ENCODE assay signal across 1 cellular context in the genomic region with DNA sequence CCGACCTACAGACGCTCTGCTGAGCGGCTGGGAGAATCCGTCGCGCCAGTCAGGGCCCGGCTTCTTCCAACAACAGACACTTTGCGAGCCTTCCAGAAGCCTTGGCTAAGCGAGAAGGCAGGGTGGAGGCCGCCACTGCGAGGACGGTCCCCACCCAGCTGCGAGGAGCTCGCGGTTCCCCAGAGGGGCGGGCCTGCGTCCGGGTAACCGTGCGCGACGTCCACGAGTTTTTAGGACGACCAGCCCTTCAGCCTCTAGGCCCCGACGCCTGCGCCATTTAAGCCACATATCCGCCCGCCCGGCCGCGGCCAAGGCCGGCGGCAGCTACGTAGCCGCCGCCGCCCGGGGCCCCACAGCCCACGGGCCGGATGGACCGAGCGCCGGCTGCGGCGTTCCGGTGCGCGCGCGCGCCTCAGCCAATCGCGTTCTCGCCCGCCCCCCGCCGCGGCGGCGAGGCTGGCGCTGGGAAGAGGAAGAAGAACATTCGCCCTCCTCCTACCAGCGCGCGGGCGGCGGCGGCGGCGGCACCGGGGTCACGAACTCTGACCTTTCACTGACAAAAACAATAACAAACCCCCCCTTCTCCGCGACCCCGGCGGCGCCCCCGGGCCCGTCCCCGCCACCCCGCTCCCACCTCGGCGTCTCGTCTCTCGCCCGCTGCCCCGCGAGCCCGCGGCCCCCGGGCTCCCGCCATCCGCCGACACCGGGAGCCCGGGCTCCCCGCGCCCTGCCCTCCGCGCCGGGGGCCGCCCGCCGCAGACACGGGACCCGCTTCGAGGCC.
TF ChIP-seq lines count a peak whose summit lies in the region.

A gene (plus strand): TSS at position 479 of the 781 bp plus-strand sequence. CDS start 56,332 bp downstream, outside the sequence.

TF ChIP-seq in HepG2, 621 proteins besides CTCF, POLR2A, EP300 and RAD21 (continued from another document and continues in another):
- TF ChIP-seq, protein P1, sequence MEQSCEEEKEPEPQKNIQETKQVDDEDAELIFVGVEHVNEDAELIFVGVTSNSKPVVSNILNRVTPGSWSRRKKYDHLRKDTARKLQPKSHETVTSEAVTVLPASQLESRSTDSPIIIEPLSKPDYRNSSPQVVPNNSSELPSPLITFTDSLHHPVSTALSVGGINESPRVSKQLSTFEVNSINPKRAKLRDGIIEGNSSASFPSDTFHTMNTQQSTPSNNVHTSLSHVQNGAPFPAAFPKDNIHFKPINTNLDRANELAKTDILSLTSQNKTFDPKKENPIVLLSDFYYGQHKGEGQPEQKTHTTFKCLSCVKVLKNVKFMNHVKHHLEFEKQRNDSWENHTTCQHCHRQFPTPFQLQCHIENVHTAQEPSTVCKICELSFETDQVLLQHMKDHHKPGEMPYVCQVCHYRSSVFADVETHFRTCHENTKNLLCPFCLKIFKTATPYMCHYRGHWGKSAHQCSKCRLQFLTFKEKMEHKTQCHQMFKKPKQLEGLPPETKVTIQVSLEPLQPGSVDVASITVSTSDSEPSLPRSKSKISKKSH (CRISPR knock-in tag; IDR thresholded peaks at IDR 0.05; ENCODE audit: borderline replicate concordance): peak; percentile 46; the same call in 1 of the 2 replicates
- TF ChIP-seq ZSCAN20 (CRISPR knock-in tag; IDR thresholded peaks at IDR 0.05; ENCODE audit: borderline replicate concordance) (no peak), ZNF501 (CRISPR knock-in tag; IDR thresholded peaks at IDR 0.05) (0 out of 2 replicates have a peak, but pooled peaks have one; percentile 19), ZNF510 (CRISPR knock-in tag; IDR thresholded peaks at IDR 0.05; ENCODE audit: low read depth) (no peak), ZNF550 (CRISPR knock-in tag; IDR thresholded peaks at IDR 0.05; ENCODE audit: borderline replicate concordance) (no peak), HIVEP1 (CRISPR knock-in tag; IDR thresholded peaks at IDR 0.05) (0 out of 2 replicates have a peak, but pooled peaks have one; percentile 43), MIER2 (CRISPR knock-in tag; IDR thresholded peaks at IDR 0.05) (no peak), ZNF616 (CRISPR knock-in tag; IDR thresholded peaks at IDR 0.05; ENCODE audit: low read depth) (no peak), SP2 (CRISPR knock-in tag; IDR thresholded peaks at IDR 0.05) (no peak; the same call in 1 of the 2 replicates), MATR3 (CRISPR knock-in tag; IDR thresholded peaks at IDR 0.05) (no peak), TBX3 (IDR thresholded peaks at IDR 0.05; ENCODE audit: borderline replicate concordance) (no peak), ZNF781 (CRISPR knock-in tag; IDR thresholded peaks at IDR 0.05; ENCODE audit: borderline replicate concordance, not compliant biosample characterization) (no peak), ISL2 (CRISPR knock-in tag; IDR thresholded peaks at IDR 0.05) (peak; percentile 49; the same call in 1 of the 2 replicates), ZFP82 (CRISPR knock-in tag; IDR thresholded peaks at IDR 0.05; ENCODE audit: borderline replicate concordance) (peak; percentile 95), GTF2F1 (IDR thresholded peaks at IDR 0.05; ENCODE audit: low read length) (no peak), SMARCE1 (IDR thresholded peaks at IDR 0.05; ENCODE audit: borderline replicate concordance) (no peak), MED13 (CRISPR knock-in tag; IDR thresholded peaks at IDR 0.05) (peak; percentile 21; the same call in 1 of the 2 replicates), PHF20 (CRISPR knock-in tag; IDR thresholded peaks at IDR 0.05) (peak; percentile 37; the same call in 1 of the 2 replicates), ZNF670 (CRISPR knock-in tag; IDR thresholded peaks at IDR 0.05; ENCODE audit: borderline replicate concordance) (peak; percentile 54; the same call in 1 of the 2 replicates), ZFP90 (CRISPR knock-in tag; IDR thresholded peaks at IDR 0.05; ENCODE audit: borderline replicate concordance) (0 out of 2 replicates have a peak, but pooled peaks have one; percentile 23), ZSCAN21 (CRISPR knock-in tag; IDR thresholded peaks at IDR 0.05; ENCODE audit: borderline replicate concordance) (0 out of 2 replicates have a peak, but pooled peaks have one; percentile 17), KLF16 (CRISPR knock-in tag; IDR thresholded peaks at IDR 0.05) (no peak)
- TF ChIP-seq, protein P2, sequence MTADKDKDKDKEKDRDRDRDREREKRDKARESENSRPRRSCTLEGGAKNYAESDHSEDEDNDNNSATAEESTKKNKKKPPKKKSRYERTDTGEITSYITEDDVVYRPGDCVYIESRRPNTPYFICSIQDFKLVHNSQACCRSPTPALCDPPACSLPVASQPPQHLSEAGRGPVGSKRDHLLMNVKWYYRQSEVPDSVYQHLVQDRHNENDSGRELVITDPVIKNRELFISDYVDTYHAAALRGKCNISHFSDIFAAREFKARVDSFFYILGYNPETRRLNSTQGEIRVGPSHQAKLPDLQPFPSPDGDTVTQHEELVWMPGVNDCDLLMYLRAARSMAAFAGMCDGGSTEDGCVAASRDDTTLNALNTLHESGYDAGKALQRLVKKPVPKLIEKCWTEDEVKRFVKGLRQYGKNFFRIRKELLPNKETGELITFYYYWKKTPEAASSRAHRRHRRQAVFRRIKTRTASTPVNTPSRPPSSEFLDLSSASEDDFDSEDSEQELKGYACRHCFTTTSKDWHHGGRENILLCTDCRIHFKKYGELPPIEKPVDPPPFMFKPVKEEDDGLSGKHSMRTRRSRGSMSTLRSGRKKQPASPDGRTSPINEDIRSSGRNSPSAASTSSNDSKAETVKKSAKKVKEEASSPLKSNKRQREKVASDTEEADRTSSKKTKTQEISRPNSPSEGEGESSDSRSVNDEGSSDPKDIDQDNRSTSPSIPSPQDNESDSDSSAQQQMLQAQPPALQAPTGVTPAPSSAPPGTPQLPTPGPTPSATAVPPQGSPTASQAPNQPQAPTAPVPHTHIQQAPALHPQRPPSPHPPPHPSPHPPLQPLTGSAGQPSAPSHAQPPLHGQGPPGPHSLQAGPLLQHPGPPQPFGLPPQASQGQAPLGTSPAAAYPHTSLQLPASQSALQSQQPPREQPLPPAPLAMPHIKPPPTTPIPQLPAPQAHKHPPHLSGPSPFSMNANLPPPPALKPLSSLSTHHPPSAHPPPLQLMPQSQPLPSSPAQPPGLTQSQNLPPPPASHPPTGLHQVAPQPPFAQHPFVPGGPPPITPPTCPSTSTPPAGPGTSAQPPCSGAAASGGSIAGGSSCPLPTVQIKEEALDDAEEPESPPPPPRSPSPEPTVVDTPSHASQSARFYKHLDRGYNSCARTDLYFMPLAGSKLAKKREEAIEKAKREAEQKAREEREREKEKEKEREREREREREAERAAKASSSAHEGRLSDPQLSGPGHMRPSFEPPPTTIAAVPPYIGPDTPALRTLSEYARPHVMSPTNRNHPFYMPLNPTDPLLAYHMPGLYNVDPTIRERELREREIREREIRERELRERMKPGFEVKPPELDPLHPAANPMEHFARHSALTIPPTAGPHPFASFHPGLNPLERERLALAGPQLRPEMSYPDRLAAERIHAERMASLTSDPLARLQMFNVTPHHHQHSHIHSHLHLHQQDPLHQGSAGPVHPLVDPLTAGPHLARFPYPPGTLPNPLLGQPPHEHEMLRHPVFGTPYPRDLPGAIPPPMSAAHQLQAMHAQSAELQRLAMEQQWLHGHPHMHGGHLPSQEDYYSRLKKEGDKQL (CRISPR knock-in tag; IDR thresholded peaks at IDR 0.05; ENCODE audit: low read depth): no peak
- TF ChIP-seq, protein P3, sequence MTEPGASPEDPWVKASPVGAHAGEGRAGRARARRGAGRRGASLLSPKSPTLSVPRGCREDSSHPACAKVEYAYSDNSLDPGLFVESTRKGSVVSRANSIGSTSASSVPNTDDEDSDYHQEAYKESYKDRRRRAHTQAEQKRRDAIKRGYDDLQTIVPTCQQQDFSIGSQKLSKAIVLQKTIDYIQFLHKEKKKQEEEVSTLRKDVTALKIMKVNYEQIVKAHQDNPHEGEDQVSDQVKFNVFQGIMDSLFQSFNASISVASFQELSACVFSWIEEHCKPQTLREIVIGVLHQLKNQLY (CRISPR knock-in tag; IDR thresholded peaks at IDR 0.05): no peak
- TF ChIP-seq, protein P4, sequence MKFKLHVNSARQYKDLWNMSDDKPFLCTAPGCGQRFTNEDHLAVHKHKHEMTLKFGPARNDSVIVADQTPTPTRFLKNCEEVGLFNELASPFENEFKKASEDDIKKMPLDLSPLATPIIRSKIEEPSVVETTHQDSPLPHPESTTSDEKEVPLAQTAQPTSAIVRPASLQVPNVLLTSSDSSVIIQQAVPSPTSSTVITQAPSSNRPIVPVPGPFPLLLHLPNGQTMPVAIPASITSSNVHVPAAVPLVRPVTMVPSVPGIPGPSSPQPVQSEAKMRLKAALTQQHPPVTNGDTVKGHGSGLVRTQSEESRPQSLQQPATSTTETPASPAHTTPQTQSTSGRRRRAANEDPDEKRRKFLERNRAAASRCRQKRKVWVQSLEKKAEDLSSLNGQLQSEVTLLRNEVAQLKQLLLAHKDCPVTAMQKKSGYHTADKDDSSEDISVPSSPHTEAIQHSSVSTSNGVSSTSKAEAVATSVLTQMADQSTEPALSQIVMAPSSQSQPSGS (CRISPR knock-in tag; IDR thresholded peaks at IDR 0.05): no peak
- TF ChIP-seq, protein P5, sequence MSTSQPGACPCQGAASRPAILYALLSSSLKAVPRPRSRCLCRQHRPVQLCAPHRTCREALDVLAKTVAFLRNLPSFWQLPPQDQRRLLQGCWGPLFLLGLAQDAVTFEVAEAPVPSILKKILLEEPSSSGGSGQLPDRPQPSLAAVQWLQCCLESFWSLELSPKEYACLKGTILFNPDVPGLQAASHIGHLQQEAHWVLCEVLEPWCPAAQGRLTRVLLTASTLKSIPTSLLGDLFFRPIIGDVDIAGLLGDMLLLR (CRISPR knock-in tag; IDR thresholded peaks at IDR 0.05): 0 out of 2 replicates have a peak, but pooled peaks have one; percentile 32
- TF ChIP-seq, protein P6, sequence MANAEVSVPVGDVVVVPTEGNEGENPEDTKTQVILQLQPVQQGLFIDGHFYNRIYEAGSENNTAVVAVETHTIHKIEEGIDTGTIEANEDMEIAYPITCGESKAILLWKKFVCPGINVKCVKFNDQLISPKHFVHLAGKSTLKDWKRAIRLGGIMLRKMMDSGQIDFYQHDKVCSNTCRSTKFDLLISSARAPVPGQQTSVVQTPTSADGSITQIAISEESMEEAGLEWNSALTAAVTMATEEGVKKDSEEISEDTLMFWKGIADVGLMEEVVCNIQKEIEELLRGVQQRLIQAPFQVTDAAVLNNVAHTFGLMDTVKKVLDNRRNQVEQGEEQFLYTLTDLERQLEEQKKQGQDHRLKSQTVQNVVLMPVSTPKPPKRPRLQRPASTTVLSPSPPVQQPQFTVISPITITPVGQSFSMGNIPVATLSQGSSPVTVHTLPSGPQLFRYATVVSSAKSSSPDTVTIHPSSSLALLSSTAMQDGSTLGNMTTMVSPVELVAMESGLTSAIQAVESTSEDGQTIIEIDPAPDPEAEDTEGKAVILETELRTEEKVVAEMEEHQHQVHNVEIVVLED (CRISPR knock-in tag; IDR thresholded peaks at IDR 0.05; ENCODE audit: borderline replicate concordance): no peak; the same call in 1 of the 2 replicates
- TF ChIP-seq, protein P7, sequence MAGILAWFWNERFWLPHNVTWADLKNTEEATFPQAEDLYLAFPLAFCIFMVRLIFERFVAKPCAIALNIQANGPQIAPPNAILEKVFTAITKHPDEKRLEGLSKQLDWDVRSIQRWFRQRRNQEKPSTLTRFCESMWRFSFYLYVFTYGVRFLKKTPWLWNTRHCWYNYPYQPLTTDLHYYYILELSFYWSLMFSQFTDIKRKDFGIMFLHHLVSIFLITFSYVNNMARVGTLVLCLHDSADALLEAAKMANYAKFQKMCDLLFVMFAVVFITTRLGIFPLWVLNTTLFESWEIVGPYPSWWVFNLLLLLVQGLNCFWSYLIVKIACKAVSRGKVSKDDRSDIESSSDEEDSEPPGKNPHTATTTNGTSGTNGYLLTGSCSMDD (CRISPR knock-in tag; IDR thresholded peaks at IDR 0.05): no peak
- TF ChIP-seq, protein P8, sequence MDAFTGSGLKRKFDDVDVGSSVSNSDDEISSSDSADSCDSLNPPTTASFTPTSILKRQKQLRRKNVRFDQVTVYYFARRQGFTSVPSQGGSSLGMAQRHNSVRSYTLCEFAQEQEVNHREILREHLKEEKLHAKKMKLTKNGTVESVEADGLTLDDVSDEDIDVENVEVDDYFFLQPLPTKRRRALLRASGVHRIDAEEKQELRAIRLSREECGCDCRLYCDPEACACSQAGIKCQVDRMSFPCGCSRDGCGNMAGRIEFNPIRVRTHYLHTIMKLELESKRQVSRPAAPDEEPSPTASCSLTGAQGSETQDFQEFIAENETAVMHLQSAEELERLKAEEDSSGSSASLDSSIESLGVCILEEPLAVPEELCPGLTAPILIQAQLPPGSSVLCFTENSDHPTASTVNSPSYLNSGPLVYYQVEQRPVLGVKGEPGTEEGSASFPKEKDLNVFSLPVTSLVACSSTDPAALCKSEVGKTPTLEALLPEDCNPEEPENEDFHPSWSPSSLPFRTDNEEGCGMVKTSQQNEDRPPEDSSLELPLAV (CRISPR knock-in tag; conservative IDR thresholded peaks at IDR 0.05; ENCODE audit: low read depth): no peak
- TF ChIP-seq, protein P9, sequence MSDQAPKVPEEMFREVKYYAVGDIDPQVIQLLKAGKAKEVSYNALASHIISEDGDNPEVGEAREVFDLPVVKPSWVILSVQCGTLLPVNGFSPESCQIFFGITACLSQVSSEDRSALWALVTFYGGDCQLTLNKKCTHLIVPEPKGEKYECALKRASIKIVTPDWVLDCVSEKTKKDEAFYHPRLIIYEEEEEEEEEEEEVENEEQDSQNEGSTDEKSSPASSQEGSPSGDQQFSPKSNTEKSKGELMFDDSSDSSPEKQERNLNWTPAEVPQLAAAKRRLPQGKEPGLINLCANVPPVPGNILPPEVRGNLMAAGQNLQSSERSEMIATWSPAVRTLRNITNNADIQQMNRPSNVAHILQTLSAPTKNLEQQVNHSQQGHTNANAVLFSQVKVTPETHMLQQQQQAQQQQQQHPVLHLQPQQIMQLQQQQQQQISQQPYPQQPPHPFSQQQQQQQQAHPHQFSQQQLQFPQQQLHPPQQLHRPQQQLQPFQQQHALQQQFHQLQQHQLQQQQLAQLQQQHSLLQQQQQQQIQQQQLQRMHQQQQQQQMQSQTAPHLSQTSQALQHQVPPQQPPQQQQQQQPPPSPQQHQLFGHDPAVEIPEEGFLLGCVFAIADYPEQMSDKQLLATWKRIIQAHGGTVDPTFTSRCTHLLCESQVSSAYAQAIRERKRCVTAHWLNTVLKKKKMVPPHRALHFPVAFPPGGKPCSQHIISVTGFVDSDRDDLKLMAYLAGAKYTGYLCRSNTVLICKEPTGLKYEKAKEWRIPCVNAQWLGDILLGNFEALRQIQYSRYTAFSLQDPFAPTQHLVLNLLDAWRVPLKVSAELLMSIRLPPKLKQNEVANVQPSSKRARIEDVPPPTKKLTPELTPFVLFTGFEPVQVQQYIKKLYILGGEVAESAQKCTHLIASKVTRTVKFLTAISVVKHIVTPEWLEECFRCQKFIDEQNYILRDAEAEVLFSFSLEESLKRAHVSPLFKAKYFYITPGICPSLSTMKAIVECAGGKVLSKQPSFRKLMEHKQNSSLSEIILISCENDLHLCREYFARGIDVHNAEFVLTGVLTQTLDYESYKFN (CRISPR knock-in tag; conservative IDR thresholded peaks at IDR 0.05): no peak
